26 cellular contexts compared by ENCODE assay signal in the genomic region with DNA sequence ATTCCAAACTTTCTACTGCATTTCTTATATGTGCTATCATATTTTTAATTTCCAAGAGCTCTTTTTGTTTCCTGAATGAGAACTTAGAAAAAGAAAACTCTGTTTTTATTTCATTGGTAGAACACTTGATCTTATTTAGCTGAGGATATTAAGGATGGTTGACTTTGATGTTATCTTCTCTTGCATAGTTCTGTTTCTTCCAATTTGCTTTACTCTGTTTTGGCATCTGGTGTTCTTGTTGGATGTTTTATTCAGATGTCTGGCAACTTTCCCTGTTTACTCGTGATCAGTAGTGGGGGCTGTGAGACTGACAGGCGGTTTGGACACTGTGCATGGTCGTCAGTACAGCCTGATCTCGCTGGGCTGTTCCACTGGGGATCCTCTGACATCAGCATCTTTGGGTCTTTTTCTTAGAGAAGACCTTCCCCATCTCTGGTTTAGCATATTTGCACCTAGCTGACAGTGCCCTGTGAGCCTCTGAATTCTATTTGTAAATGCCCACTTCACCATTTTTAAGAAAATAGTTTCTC.
"Had no signal": no experiment of that assay in that cellular context is flagged by ENCODE, and none has a peak within 500 bp of the region (broad histone marks: within the 10 kb centered on the region; RNA-seq: fewer than 3 reads in every experiment).

No MANE protein-coding gene starts in this region.

- DNase-seq: kidney; left colon; left lung; midbrain; mucosa of descending colon; naive thymus-derived CD4-positive, alpha-beta T cell; pancreas; posterior cingulate gyrus; retina; right lobe of liver; stimulated activated CD4-positive, alpha-beta T cell treated with anti-CD3 and anti-CD28 coated beads, Interleukin-1b, Interleukin-23, amount 100 ng/mL, for 48 hours; stimulated activated CD4-positive, alpha-beta T cell treated with anti-CD3 and anti-CD28 coated beads, Interleukin-2, amount 100 ng/mL, for 48 hours; stimulated activated CD4-positive, alpha-beta T cell treated with anti-CD3 and anti-CD28 coated beads, Interleukin-4, amount 100 ng/mL, for 4 hours; stimulated activated CD8-positive, alpha-beta memory T cell treated with anti-CD3 and anti-CD28 coated beads, Interleukin-4, amount 100 ng/mL, for 48 hours; stimulated activated naive CD4-positive, alpha-beta T cell treated with Interleukin-2 at 50 U/mL for 16 hours; stimulated activated naive CD8-positive, alpha-beta T cell treated with anti-CD3 and anti-CD28 coated beads, Interleukin-15, amount 100 ng/mL, for 72 hours; substantia nigra; upper lobe of left lung had no signal

- H2AFZ ChIP-seq: hepatocyte had no signal

- H3K36me3 ChIP-seq: left lung, pancreas, prostate gland, right lobe of liver, tibial nerve, upper lobe of left lung, vagina had no signal

- H3K4me3 ChIP-seq: hepatocyte, left lung, lung, mucosa of descending colon, pancreas, prostate gland, right lobe of liver, smooth muscle cell, tibial nerve, upper lobe of left lung, vagina had no signal

- FAIRE-seq: kidney, pancreas had no signal

- H3K4me2 ChIP-seq: hepatocyte, smooth muscle cell had no signal

- H3K27ac ChIP-seq: hepatocyte, left lung, pancreas, prostate gland, right lobe of liver, tibial nerve, upper lobe of left lung, vagina had no signal

- ATAC-seq: left colon; left lung; mucosa of descending colon; naive thymus-derived CD4-positive, alpha-beta T cell; natural killer cell treated with Interleukin-12 subunit alpha and Interleukin-12 subunit beta and Interleukin-15 and Interleukin-18, amount 100 ng/mL, for 72 hours; right lobe of liver; stimulated activated memory B cell treated with anti-CD40 and anti-IgM and Interleukin-4, amounts not matched to agents 10 μg/mL and 1 μg/mL and 100 μg/mL, for 72 hours; stimulated activated naive CD8-positive, alpha-beta T cell treated with anti-CD3 and anti-CD28 coated beads, Interleukin-15, amount 100 ng/mL, for 72 hours had no signal

- H3K9me3 ChIP-seq: left lung, mucosa of descending colon, pancreas, prostate gland, right lobe of liver, tibial nerve, upper lobe of left lung, vagina had no signal

- H3K27me3 ChIP-seq: hepatocyte, pancreas, right lobe of liver, tibial nerve, upper lobe of left lung, vagina had no signal

- H3K4me1 ChIP-seq: left lung, prostate gland, right lobe of liver, tibial nerve, upper lobe of left lung, vagina had no signal

- H3K79me2 ChIP-seq: hepatocyte had no signal
